In the genomic region with DNA sequence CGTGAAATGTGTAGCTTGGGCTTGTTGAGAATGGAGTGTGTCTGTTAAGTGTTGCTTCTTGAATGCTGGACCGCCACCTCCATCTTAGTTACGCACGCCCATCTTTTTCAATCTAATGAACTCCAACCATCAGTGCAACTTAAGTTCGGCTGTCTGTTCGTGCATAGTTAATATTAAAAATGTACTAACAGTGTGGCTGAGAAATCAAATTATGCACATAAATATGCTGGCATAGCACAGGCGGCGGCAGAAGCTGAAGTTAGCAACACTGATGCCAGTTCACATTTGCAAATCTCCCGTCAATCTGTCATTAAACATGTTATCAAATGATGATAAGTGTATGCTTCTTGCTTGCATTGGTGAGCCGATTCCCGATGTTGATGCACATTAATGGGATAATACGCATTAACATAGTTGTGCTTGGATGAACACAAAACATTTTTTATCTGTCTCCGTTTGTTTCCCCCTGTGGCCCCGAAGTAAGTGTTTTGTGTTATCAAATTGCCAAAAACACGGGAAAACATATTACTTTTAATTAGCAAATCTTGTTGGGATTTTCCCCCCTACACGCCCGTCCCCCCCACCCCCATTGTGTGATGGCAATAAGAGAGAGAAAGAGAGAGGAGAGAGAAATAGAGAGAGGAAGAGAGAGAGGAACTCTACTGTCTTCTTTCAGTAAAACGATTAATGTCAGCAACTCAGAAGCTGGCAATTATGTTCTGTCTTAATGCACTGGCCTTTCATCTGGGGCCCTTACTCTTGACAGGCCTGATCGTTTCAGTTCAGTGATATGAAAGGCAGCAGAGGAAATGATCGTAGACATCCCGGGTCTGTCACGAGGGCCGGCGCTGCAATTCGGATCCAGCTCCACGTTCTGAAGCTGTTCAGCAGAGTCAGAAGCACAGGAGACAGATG, we compare ENCODE assay signal across 25 cellular contexts.
DNase-seq lines count a peak whose midpoint lies in the region; TF ChIP-seq lines count a peak whose summit lies in the region.
"Had no signal": no experiment of that assay in that cellular context is flagged by ENCODE, and none has a peak within 500 bp of the region (broad histone marks: within the 10 kb centered on the region; RNA-seq: fewer than 3 reads in every experiment).

No MANE protein-coding gene starts in this region.

- TF ChIP-seq EP300 in neural cell (conservative IDR thresholded peaks at IDR 0.05; ENCODE audit: poor library complexity, severe bottlenecking), result peak; percentile 79

- H3K27me3 ChIP-seq in neural cell (ENCODE audit: insufficient read depth, low read depth, low read length), result no peaks in the 10 kb centered on the region
- H3K27me3 ChIP-seq in thyroid gland, result no peaks in the 10 kb centered on the region
- H3K27me3 ChIP-seq: BLaER1 had no signal

- H3K79me2 ChIP-seq in neural cell (replicated peaks; ENCODE audit: insufficient read depth, low read length), result no peaks in the 10 kb centered on the region

- H3F3A ChIP-seq in neural cell (ENCODE audit: insufficient read depth, low read length, poor library complexity, severe bottlenecking), result no peaks in the 10 kb centered on the region

- H3K27ac ChIP-seq in neural cell (ENCODE audit: low read length) (peak overlapping the region; percentile 43), thyroid gland (no peak overlapping the region)
- H3K27ac ChIP-seq: BLaER1, GM23248, HL-60, PC-9, SJCRH30 had no signal

- WGBS in thyroid gland, 2 donors, result 79 to 84% methylated on average over 26 of the region's 26 CpGs

- no peak for TF ChIP-seq POLR2A in thyroid gland (IDR thresholded peaks at IDR 0.05)

- no peak overlapping the region for H3K9ac ChIP-seq in neural cell (ENCODE audit: low read length)
- H3K9ac ChIP-seq: BLaER1, GM23248 had no signal

- H3K4me3 ChIP-seq in neural cell (ENCODE audit: low read length) (peak overlapping the region; percentile 52), thyroid gland (replicated peaks in 1 of 3) (no peak overlapping the region)
- H3K4me3 ChIP-seq: BLaER1, GM23248, MG63, PC-9, SJCRH30 had no signal

- intact Hi-C loops in thyroid gland (cut with DNase I), result no loop called here

- H3K9me3 ChIP-seq in neural cell (ENCODE audit: low read length) (no peaks in the 10 kb centered on the region), thyroid gland (no peaks in the 10 kb centered on the region)
- H3K9me3 ChIP-seq: BLaER1, MG63, SJCRH30 had no signal

- H3K9me2 ChIP-seq in neural cell (ENCODE audit: insufficient read depth, low read length), result no peaks in the 10 kb centered on the region

- peak; percentile 7 to 27 for DNase-seq in NCI-H524 (lab: John Stamatoyannopoulos, UW)
- DNase-seq in NCI-H524 treated with DMSO at 0.1 percent for 48 hours (lab: John Stamatoyannopoulos, UW), result no peak
- peak; percentile 80 for DNase-seq in NCI-H82 (lab: John Stamatoyannopoulos, UW)
- no peak for DNase-seq in NCI-H1436 treated with DMSO at 0.1 percent for 48 hours (lab: John Stamatoyannopoulos, UW)
- DNase-seq in thyroid gland, result no peak
- DNase-seq in HT-29 (ENCODE audit: low spot score), result no peak
- DNase-seq: 8988T; ACHN; CD4-positive, CD25-positive, alpha-beta regulatory T cell; GM23248; HCEC 1CT; KBM-7; MG63; NCI-H1048; NCI-H1417; NCI-H1694 treated with DMSO at 0.1 percent for 48 hours; NCI-H2081; NCI-H345; NCI-H510A treated with DMSO at 0.1 percent for 48 hours; NCI-H774; PC-9; SJCRH30 had no signal

- H3K36me3 ChIP-seq in neural cell (ENCODE audit: insufficient read depth, low read length) (no peaks in the 10 kb centered on the region), thyroid gland (no peaks in the 10 kb centered on the region)
- H3K36me3 ChIP-seq: BLaER1, MG63, SJCRH30 had no signal

- TF ChIP-seq CTCF in neural cell (IDR thresholded peaks at IDR 0.05; ENCODE audit: poor library complexity, severe bottlenecking), result no peak
- TF ChIP-seq CTCF in thyroid gland (IDR thresholded peaks at IDR 0.05), result no peak

- no peak overlapping the region for H2AFZ ChIP-seq in neural cell (ENCODE audit: low read depth, low read length)
- H2AFZ ChIP-seq: GM23248, PC-9 had no signal

- H3K4me1 ChIP-seq in thyroid gland, result no peaks in the 10 kb centered on the region
- H3K4me1 ChIP-seq: BLaER1, SJCRH30 had no signal

- H4K20me1 ChIP-seq in neural cell (ENCODE audit: insufficient read depth), result no peaks in the 10 kb centered on the region
- H4K20me1 ChIP-seq: BLaER1 had no signal

- no peak for TF ChIP-seq RAD21 in neural cell (conservative IDR thresholded peaks at IDR 0.05)

- peak overlapping the region; percentile 71 for H3K4me2 ChIP-seq in neural cell (ENCODE audit: low read length)
- H3K4me2 ChIP-seq: BLaER1, PC-9 had no signal

TF ChIP-seq in neural cell, 6 proteins besides CTCF, POLR2A, EP300 and RAD21:
- TF ChIP-seq MXI1 (conservative IDR thresholded peaks at IDR 0.05; ENCODE audit: poor library complexity, severe bottlenecking) (no peak), TAF1 (IDR thresholded peaks at IDR 0.05; ENCODE audit: low read depth) (no peak), EZH2 (IDR thresholded peaks at IDR 0.05; ENCODE audit: borderline replicate concordance, insufficient read depth, low read length, poor library complexity, severe bottlenecking) (no peak), POLR2AphosphoS5 (IDR thresholded peaks at IDR 0.05) (peak; percentile 56), SMC3 (conservative IDR thresholded peaks at IDR 0.05; ENCODE audit: poor library complexity) (no peak)
- TF ChIP-seq, protein P1, sequence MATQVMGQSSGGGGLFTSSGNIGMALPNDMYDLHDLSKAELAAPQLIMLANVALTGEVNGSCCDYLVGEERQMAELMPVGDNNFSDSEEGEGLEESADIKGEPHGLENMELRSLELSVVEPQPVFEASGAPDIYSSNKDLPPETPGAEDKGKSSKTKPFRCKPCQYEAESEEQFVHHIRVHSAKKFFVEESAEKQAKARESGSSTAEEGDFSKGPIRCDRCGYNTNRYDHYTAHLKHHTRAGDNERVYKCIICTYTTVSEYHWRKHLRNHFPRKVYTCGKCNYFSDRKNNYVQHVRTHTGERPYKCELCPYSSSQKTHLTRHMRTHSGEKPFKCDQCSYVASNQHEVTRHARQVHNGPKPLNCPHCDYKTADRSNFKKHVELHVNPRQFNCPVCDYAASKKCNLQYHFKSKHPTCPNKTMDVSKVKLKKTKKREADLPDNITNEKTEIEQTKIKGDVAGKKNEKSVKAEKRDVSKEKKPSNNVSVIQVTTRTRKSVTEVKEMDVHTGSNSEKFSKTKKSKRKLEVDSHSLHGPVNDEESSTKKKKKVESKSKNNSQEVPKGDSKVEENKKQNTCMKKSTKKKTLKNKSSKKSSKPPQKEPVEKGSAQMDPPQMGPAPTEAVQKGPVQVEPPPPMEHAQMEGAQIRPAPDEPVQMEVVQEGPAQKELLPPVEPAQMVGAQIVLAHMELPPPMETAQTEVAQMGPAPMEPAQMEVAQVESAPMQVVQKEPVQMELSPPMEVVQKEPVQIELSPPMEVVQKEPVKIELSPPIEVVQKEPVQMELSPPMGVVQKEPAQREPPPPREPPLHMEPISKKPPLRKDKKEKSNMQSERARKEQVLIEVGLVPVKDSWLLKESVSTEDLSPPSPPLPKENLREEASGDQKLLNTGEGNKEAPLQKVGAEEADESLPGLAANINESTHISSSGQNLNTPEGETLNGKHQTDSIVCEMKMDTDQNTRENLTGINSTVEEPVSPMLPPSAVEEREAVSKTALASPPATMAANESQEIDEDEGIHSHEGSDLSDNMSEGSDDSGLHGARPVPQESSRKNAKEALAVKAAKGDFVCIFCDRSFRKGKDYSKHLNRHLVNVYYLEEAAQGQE (IDR thresholded peaks at IDR 0.05; ENCODE audit: borderline replicate concordance), result no peak

Comparison
In these comparisons a context has a peak if more than half of its experiments do, and no peak if none do; other contexts are left out.
1. DNase-seq: peak in NCI-H524 (2 of 2) and NCI-H82 (single experiment); none in NCI-H524 treated with DMSO at 0.1 percent for 48 hours (single experiment), NCI-H1436 treated with DMSO at 0.1 percent for 48 hours (single experiment), thyroid gland (0 of 2) and HT-29 (single experiment).